In genomic region chr17:28045304-28045703, GRCh38 we compare ENCODE assay signal across 13 cellular contexts. TPM values are rescaled to one million over a fixed set of nuclear protein-coding genes. Genes with fewer than 3 reads are reported as not detected.
DNase-seq lines count a peak whose midpoint lies in the region; ATAC-seq and TF ChIP-seq lines count a peak whose summit lies in the region.
"Had no signal": no experiment of that assay in that cellular context is flagged by ENCODE, and none has a peak within 500 bp of the region (broad histone marks: within the 10 kb centered on the region; RNA-seq: fewer than 3 reads in every experiment).

No MANE protein-coding gene starts in this region.

- H3K4me3 Mint-ChIP-seq in stimulated activated naive CD8-positive, alpha-beta T cell treated with anti-CD3 and anti-CD28 coated beads, Interleukin-15, Interleukin-2, amounts not matched to agents 100 ng/mL and 50 ng/mL, for 24 hours: peak overlapping the region; percentile 3
- peak overlapping the region in 1 of 2 donors; percentile 62 for H3K4me3 Mint-ChIP-seq in stimulated activated naive CD8-positive, alpha-beta T cell treated with anti-CD3 and anti-CD28 coated beads, Interleukin-15, amount 100 ng/mL, for 72 hours
- H3K4me3 Mint-ChIP-seq in activated T-helper 17 cell treated with anti-CD3 and anti-CD28 coated beads, Interleukin-2, amount 50 U/mL, for 72 hours: peak overlapping the region; percentile 51

- H4K91ac ChIP-seq in mesenchymal stem cell (ENCODE audit: low read length): no peak overlapping the region

- no peak overlapping the region for H2BK15ac ChIP-seq in mesenchymal stem cell (ENCODE audit: low read depth, poor library complexity, severe bottlenecking)

- H2AFZ ChIP-seq in mesenchymal stem cell (ENCODE audit: low read depth, low read length): no peak overlapping the region

- no peak overlapping the region for H3K27ac ChIP-seq in mesenchymal stem cell (ENCODE audit: low read length, poor library complexity, severe bottlenecking)
- H3K27ac ChIP-seq in stomach: no peak overlapping the region
- H3K27ac ChIP-seq: uterus had no signal

- H3K9me3 ChIP-seq in mesenchymal stem cell (ENCODE audit: control insufficient read depth, low read length) (no peaks in the 10 kb centered on the region), stomach (no peaks in the 10 kb centered on the region)
- H3K9me3 ChIP-seq: uterus had no signal

- H3K4me1 Mint-ChIP-seq in stimulated activated naive CD8-positive, alpha-beta T cell treated with anti-CD3 and anti-CD28 coated beads, Interleukin-15, Interleukin-2, amounts not matched to agents 100 ng/mL and 50 ng/mL, for 24 hours (ENCODE audit: low read depth): peaks cover 92% of the 10 kb centered on the region
- peaks cover 88% of the 10 kb centered on the region for H3K4me1 Mint-ChIP-seq in stimulated activated naive CD8-positive, alpha-beta T cell treated with anti-CD3 and anti-CD28 coated beads, Interleukin-15, amount 100 ng/mL, for 72 hours
- peaks cover 55% of the 10 kb centered on the region for H3K4me1 Mint-ChIP-seq in activated T-helper 17 cell treated with anti-CD3 and anti-CD28 coated beads, Interleukin-2, amount 50 U/mL, for 72 hours

- peaks cover 11% of the 10 kb centered on the region for H3K36me3 Mint-ChIP-seq in stimulated activated naive CD8-positive, alpha-beta T cell treated with anti-CD3 and anti-CD28 coated beads, Interleukin-15, Interleukin-2, amounts not matched to agents 100 ng/mL and 50 ng/mL, for 24 hours (ENCODE audit: low read depth)
- no peaks in the 10 kb centered on the region for H3K36me3 Mint-ChIP-seq in activated T-helper 17 cell treated with anti-CD3 and anti-CD28 coated beads, Interleukin-2, amount 50 U/mL, for 72 hours (ENCODE audit: low read depth)

- H3K18ac ChIP-seq in mesenchymal stem cell (ENCODE audit: low read depth in 1 of 2, low read length in 2 of 2): no peak overlapping the region

- no peak for TF ChIP-seq POLR2A in stomach (IDR thresholded peaks at IDR 0.05)

- intact Hi-C loops in stomach (cut with DNase I; ENCODE audit: low total_unique reads): no loop called here

- H3K27me3 Mint-ChIP-seq in stimulated activated naive CD8-positive, alpha-beta T cell treated with anti-CD3 and anti-CD28 coated beads, Interleukin-15, Interleukin-2, amounts not matched to agents 100 ng/mL and 50 ng/mL, for 24 hours: no peaks in the 10 kb centered on the region
- H3K27me3 Mint-ChIP-seq in stimulated activated naive CD8-positive, alpha-beta T cell treated with anti-CD3 and anti-CD28 coated beads, Interleukin-15, amount 100 ng/mL, for 72 hours: no peaks in the 10 kb centered on the region
- no peaks in the 10 kb centered on the region for H3K27me3 Mint-ChIP-seq in activated T-helper 17 cell treated with anti-CD3 and anti-CD28 coated beads, Interleukin-2, amount 50 U/mL, for 72 hours

- no peak overlapping the region for H2BK120ac ChIP-seq in mesenchymal stem cell (ENCODE audit: low read depth, low read length)

- TF ChIP-seq CTCF in stomach (IDR thresholded peaks at IDR 0.05): no peak

- H3K4me3 ChIP-seq in mesenchymal stem cell (ENCODE audit: insufficient read depth in 1 of 2, low read depth in 1 of 2, low read length in 2 of 2): peak overlapping the region in 1 of 2 experiments; percentile 83
- H3K4me3 ChIP-seq in stomach: no peak overlapping the region
- H3K4me3 ChIP-seq: uterus had no signal

- peaks cover 7% of the 10 kb centered on the region in 2 experiments for H3K36me3 ChIP-seq in mesenchymal stem cell (ENCODE audit: control insufficient read depth in 1 of 2, insufficient read depth in 2 of 2, low read depth in 1 of 2, low read length in 2 of 2)
- no peaks in the 10 kb centered on the region for H3K36me3 ChIP-seq in stomach
- H3K36me3 ChIP-seq: uterus had no signal

- H3K27me3 ChIP-seq in mesenchymal stem cell (ENCODE audit: control insufficient read depth in 1 of 2, insufficient read depth in 1 of 2, low read length in 2 of 2) (no peaks in the 10 kb centered on the region), stomach (no peaks in the 10 kb centered on the region)
- H3K27me3 ChIP-seq: uterus had no signal

- H3K9me3 Mint-ChIP-seq in stimulated activated naive CD8-positive, alpha-beta T cell treated with anti-CD3 and anti-CD28 coated beads, Interleukin-15, Interleukin-2, amounts not matched to agents 100 ng/mL and 50 ng/mL, for 24 hours: no peaks in the 10 kb centered on the region
- no peaks in the 10 kb centered on the region for H3K9me3 Mint-ChIP-seq in stimulated activated naive CD8-positive, alpha-beta T cell treated with anti-CD3 and anti-CD28 coated beads, Interleukin-15, amount 100 ng/mL, for 72 hours
- H3K9me3 Mint-ChIP-seq in activated T-helper 17 cell treated with anti-CD3 and anti-CD28 coated beads, Interleukin-2, amount 50 U/mL, for 72 hours: no peaks in the 10 kb centered on the region

- H2BK5ac ChIP-seq in mesenchymal stem cell (ENCODE audit: low read depth, low read length, poor library complexity, severe bottlenecking): no peak overlapping the region

- H4K8ac ChIP-seq in mesenchymal stem cell (ENCODE audit: low read length): no peak overlapping the region

- no peak overlapping the region for H3K23ac ChIP-seq in mesenchymal stem cell (ENCODE audit: low read length in 2 of 2)

- DNase-seq in stimulated activated naive CD8-positive, alpha-beta T cell treated with anti-CD3 and anti-CD28 coated beads, Interleukin-15, amount 100 ng/mL, for 72 hours: no peak
- DNase-seq in mesenchymal stem cell: no peak
- no peak for DNase-seq in NCI-H774 (lab: John Stamatoyannopoulos, UW)
- no peak for DNase-seq in EL
- DNase-seq in NCI-H2171 (lab: John Stamatoyannopoulos, UW): no peak
- no peak for DNase-seq in stomach
- DNase-seq: AML-193, NCI-H1105 treated with DMSO at 0.1 percent for 48 hours, SHP77 treated with DMSO at 0.1 percent for 48 hours, small intestine, uterus had no signal

- no peak overlapping the region for H3K14ac ChIP-seq in mesenchymal stem cell (ENCODE audit: low read length in 2 of 2)

- H3K9ac ChIP-seq in mesenchymal stem cell (ENCODE audit: low read length): no peak overlapping the region

- no peak overlapping the region for H2BK12ac ChIP-seq in mesenchymal stem cell (ENCODE audit: low read length in 2 of 2)

- no peak overlapping the region for H3K27ac Mint-ChIP-seq in stimulated activated naive CD8-positive, alpha-beta T cell treated with anti-CD3 and anti-CD28 coated beads, Interleukin-15, Interleukin-2, amounts not matched to agents 100 ng/mL and 50 ng/mL, for 24 hours
- no peak overlapping the region for H3K27ac Mint-ChIP-seq in stimulated activated naive CD8-positive, alpha-beta T cell treated with anti-CD3 and anti-CD28 coated beads, Interleukin-15, amount 100 ng/mL, for 72 hours
- H3K27ac Mint-ChIP-seq in activated T-helper 17 cell treated with anti-CD3 and anti-CD28 coated beads, Interleukin-2, amount 50 U/mL, for 72 hours: peak overlapping the region; percentile 77

- H3K4me1 ChIP-seq in mesenchymal stem cell (ENCODE audit: control insufficient read depth, insufficient read depth, low read depth, low read length): peaks cover 7% of the 10 kb centered on the region
- H3K4me1 ChIP-seq in stomach: peaks cover 27 to 61% (median 45%) of the 10 kb centered on the region in 4 donors

- H3K4me2 ChIP-seq in mesenchymal stem cell (ENCODE audit: low read length, poor library complexity, severe bottlenecking): peak overlapping the region; percentile 10

- peaks cover 6% of the 10 kb centered on the region for H3K79me1 ChIP-seq in mesenchymal stem cell (replicated peaks; ENCODE audit: low read length, poor library complexity, severe bottlenecking)

- ATAC-seq in stimulated activated naive CD8-positive, alpha-beta T cell treated with anti-CD3 and anti-CD28 coated beads, Interleukin-15, amount 100 ng/mL, for 72 hours: no peak
- ATAC-seq in activated T-helper 17 cell treated with anti-CD3 and anti-CD28 coated beads, Interleukin-2, amount 50 U/mL, for 72 hours (replicated peaks): no peak

- H2AK5ac ChIP-seq in mesenchymal stem cell (ENCODE audit: low read length, severe bottlenecking): no peak overlapping the region

- 79% methylated on average over 3 of the region's 3 CpGs for WGBS in mesenchymal stem cell
- 33 to 54% (median 43%) methylated on average over 3 of the region's 3 CpGs for WGBS in stomach, 5 donors

- H3K4ac ChIP-seq in mesenchymal stem cell (ENCODE audit: low read depth in 1 of 2, low read length in 2 of 2): no peak overlapping the region

- no peak for TF ChIP-seq EP300 in stomach (IDR thresholded peaks at IDR 0.05)

RNA-seq across cellular contexts. Expression of gene NLK, which starts 2.8 kb away (rescaled TPM):
- 10 to 100 TPM in 1 of 2 donors, 1 to 10 TPM in 1; 8.2 to 11.6 TPM for total RNA-seq in activated T-helper 17 cell treated with anti-CD3 and anti-CD28 coated beads, Interleukin-2, amount 50 U/mL, for 72 hours
- 11.4 TPM for polyA plus RNA-seq in mesenchymal stem cell (2013, experiment 1 of 2)
- polyA plus RNA-seq in mesenchymal stem cell (2013, experiment 2 of 2): 12.1 TPM
- total RNA-seq in stomach: 100 to 1,000 TPM in 1 of 5 donors, 10 to 100 TPM in 3, 1 to 10 TPM in 1; 5.5 to 169 (median 28.4) TPM
- polyA plus RNA-seq in stomach: 1 to 10 TPM; 4.3 to 5.5 (median 5.4) TPM
